Comparison of ENCODE assay signal across 8 cellular contexts in the genomic region with DNA sequence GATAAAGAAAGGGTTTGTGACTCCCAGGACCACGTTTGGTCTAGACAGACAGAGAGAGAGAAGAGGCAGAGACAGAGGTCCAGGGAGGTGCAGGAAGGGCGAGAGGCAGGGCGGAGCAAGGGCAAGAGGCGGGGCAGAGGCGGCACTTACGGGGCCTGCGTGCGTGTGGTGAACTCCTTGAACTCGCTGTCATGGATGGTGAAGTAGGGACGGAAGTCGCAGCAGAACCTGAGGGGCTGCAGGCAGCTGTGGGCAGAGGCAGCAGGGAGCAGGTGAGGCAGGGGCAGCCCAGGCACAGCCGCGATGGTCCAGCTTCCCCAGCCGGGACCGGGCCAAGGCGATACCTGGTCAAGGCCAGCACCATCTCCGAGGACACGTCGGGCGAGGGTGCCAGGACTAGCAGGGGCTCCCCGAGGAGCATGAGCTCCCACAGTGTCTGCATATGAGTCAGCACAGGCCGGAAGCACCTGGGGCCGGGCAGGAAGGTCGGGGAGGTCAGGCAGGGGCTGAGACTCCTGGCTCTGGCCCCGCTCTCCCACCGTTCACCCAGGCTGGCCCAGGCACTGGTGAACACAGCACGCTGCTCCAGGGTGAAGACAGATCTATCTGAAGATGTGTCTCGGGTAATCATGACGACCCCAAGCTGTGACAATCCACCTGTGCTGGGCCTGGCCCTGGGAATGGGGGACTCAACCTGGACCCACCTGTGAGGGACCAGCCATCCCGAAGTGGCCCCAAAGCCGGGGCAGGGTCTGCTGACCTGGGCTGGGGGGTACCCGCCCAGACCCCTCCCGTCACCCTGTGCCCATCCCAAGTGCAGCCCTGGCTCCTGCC. TPM values are rescaled to one million over a fixed set of nuclear protein-coding genes. Genes with fewer than 3 reads are reported as not detected.
DNase-seq lines count a peak whose midpoint lies in the region; ATAC-seq and TF ChIP-seq lines count a peak whose summit lies in the region.

No MANE protein-coding gene starts in this region.

- in situ Hi-C loops in SK-MEL-5 (cut with HindIII; ENCODE audit: low pct_unique_long_range_greater_than_20kb, low sequenced_read_pairs) = no loop called here

- DNase-seq in SK-MEL-5 (ENCODE audit: low read depth, low spot score) (peak; percentile 47), neural crest cell (ENCODE audit: low read depth, low spot score) (no peak), ovary (no peak), WERI-Rb-1 (no peak), NCI-H524 treated with DMSO at 0.1 percent for 48 hours (lab: John Stamatoyannopoulos, UW) (no peak)
- peak; percentile 87 for DNase-seq in activated naive CD4-positive, alpha-beta T cell treated with anti-CD3 and anti-CD28 coated beads for 36 hours

- H3K4me1 ChIP-seq in ovary (ENCODE audit: insufficient read depth) = no peaks in the 10 kb centered on the region

- intact Hi-C loops in activated naive CD4-positive, alpha-beta T cell treated with anti-CD3 and anti-CD28 coated beads for 36 hours (cut with micrococcal nuclease) = loop anchor here (5.0 kb wide), 1 partner anchor 42 kb away; the partner anchor contains the start of gene MAPK11
- intact Hi-C loops in ovary (cut with DNase I) = no loop called here

- H3K4me3 ChIP-seq in ovary (no peak overlapping the region), WERI-Rb-1 (ENCODE audit: low read depth, low read length) (no peak overlapping the region)

- H3K9me3 ChIP-seq in ovary (no peaks in the 10 kb centered on the region), WERI-Rb-1 (ENCODE audit: severe bottlenecking) (no peaks in the 10 kb centered on the region)

- H3K4me1 Mint-ChIP-seq in activated naive CD4-positive, alpha-beta T cell treated with anti-CD3 and anti-CD28 coated beads for 36 hours (ENCODE audit: low read depth) = peaks cover 17% of the 10 kb centered on the region
- H3K4me1 Mint-ChIP-seq in neural crest cell = peaks cover 5% of the 10 kb centered on the region

- CTCF ChIA-PET in activated naive CD4-positive, alpha-beta T cell treated with anti-CD3 and anti-CD28 coated beads for 36 hours (lab: Charles Lee) = interaction anchor here (0.8 to 1.0 kb wide), 2 partner anchors 9 to 13 kb away, joined by 3 to 5 read pairs; no protein-coding TSS in a partner anchor

- no peaks in the 10 kb centered on the region for H3K36me3 ChIP-seq in ovary
- H3K36me3 ChIP-seq in WERI-Rb-1 = no peaks in the 10 kb centered on the region

- 75 to 79% (median 75%) methylated on average over 33 of the region's 33 CpGs for WGBS in ovary, 3 donors

- H3K36me3 Mint-ChIP-seq in activated naive CD4-positive, alpha-beta T cell treated with anti-CD3 and anti-CD28 coated beads for 36 hours (ENCODE audit: low read depth) = no peaks in the 10 kb centered on the region
- no peaks in the 10 kb centered on the region for H3K36me3 Mint-ChIP-seq in neural crest cell (ENCODE audit: low read depth)

- no peaks in the 10 kb centered on the region for H3K27me3 Mint-ChIP-seq in activated naive CD4-positive, alpha-beta T cell treated with anti-CD3 and anti-CD28 coated beads for 36 hours (ENCODE audit: low read depth)
- H3K27me3 Mint-ChIP-seq in neural crest cell (ENCODE audit: low read depth) = no peaks in the 10 kb centered on the region

- H3K4me3 Mint-ChIP-seq in activated naive CD4-positive, alpha-beta T cell treated with anti-CD3 and anti-CD28 coated beads for 36 hours = peak overlapping the region; percentile 81
- no peak overlapping the region for H3K4me3 Mint-ChIP-seq in neural crest cell

- ATAC-seq in GM18867 (IDR thresholded peaks at IDR 0.05; ENCODE audit: unreplicated experiment) = peak; percentile 74
- peak; percentile 63 for ATAC-seq in HG02970 (IDR thresholded peaks at IDR 0.05; ENCODE audit: low FRiP score, unreplicated experiment)

- H3K27me3 ChIP-seq in ovary = no peaks in the 10 kb centered on the region
- H3K27me3 ChIP-seq in WERI-Rb-1 (ENCODE audit: insufficient read depth, low read depth, severe bottlenecking) = no peaks in the 10 kb centered on the region

- TF ChIP-seq POLR2A in ovary (IDR thresholded peaks at IDR 0.05) = no peak

- H3K27ac ChIP-seq in ovary (no peak overlapping the region), WERI-Rb-1 (no peak overlapping the region)

- H3K9me3 Mint-ChIP-seq in activated naive CD4-positive, alpha-beta T cell treated with anti-CD3 and anti-CD28 coated beads for 36 hours = no peaks in the 10 kb centered on the region
- H3K9me3 Mint-ChIP-seq in neural crest cell = no peaks in the 10 kb centered on the region

- peak overlapping the region; percentile 70 for H3K27ac Mint-ChIP-seq in activated naive CD4-positive, alpha-beta T cell treated with anti-CD3 and anti-CD28 coated beads for 36 hours
- H3K27ac Mint-ChIP-seq in neural crest cell (ENCODE audit: unreplicated experiment) = peak overlapping the region; percentile 50

- no peak for TF ChIP-seq CTCF in neural crest cell (conservative IDR thresholded peaks at IDR 0.05)
- TF ChIP-seq CTCF in ovary (IDR thresholded peaks at IDR 0.05) = no peak
- TF ChIP-seq CTCF in WERI-Rb-1 (IDR thresholded peaks at IDR 0.05; ENCODE audit: low read depth, low read length) = no peak

- no peak for TF ChIP-seq EP300 in ovary (IDR thresholded peaks at IDR 0.05)

RNA-seq across cellular contexts. Expression of gene PLXNB2, which starts 7.2 kb away (rescaled TPM):
- 31.2 and 40.5 TPM in 2 replicates for total RNA-seq in SK-MEL-5 (2014; rRNA removed; shearing (Covaris generic))
- 95.9 and 103 TPM in 2 replicates for polyA plus RNA-seq in SK-MEL-5 (2015; cell fraction: cytosol; rRNA removed)
- 115 and 119 TPM in 2 replicates for polyA plus RNA-seq in SK-MEL-5 (2015; cell fraction: nucleus; rRNA removed)
- 10 to 100 TPM in 1 of 2 experiments, 1 to 10 TPM in 1; 9.8 to 10.4 TPM for total RNA-seq in activated naive CD4-positive, alpha-beta T cell treated with anti-CD3 and anti-CD28 coated beads for 36 hours
- total RNA-seq in neural crest cell = 128 and 130 TPM in 2 replicates
- 100 to 1,000 TPM; 121 to 274 (median 229) TPM for total RNA-seq in ovary
- polyA plus RNA-seq in ovary = 100 to 1,000 TPM in 1 of 2 donors, 10 to 100 TPM in 1; 26.5 to 135 TPM

RNA-seq across cellular contexts. Expression of gene DENND6B, which starts 12.1 kb away (rescaled TPM):
- 0.59 and 0.66 TPM in 2 replicates for total RNA-seq in SK-MEL-5 (2014; rRNA removed; shearing (Covaris generic))
- 1.3 and 1.8 TPM in 2 replicates for polyA plus RNA-seq in SK-MEL-5 (2015; cell fraction: cytosol; rRNA removed)
- polyA plus RNA-seq in SK-MEL-5 (2015; cell fraction: nucleus; rRNA removed) = 13.9 and 16.0 TPM in 2 replicates
- total RNA-seq in activated naive CD4-positive, alpha-beta T cell treated with anti-CD3 and anti-CD28 coated beads for 36 hours = 1 to 10 TPM; 1.8 to 2.1 TPM
- 18.8 and 22.0 TPM in 2 replicates for total RNA-seq in neural crest cell
- 10 to 100 TPM in 2 of 7 donors, 1 to 10 TPM in 5; 2.6 to 17.3 (median 7.4) TPM for total RNA-seq in ovary
- polyA plus RNA-seq in ovary = 1 to 10 TPM in 1 of 2 donors, under 1 TPM in 1; 0.38 to 5.6 TPM

RNA-seq across cellular contexts. Expression of gene PPP6R2, which starts 28.5 kb away (rescaled TPM):
- 67.7 and 74.7 TPM in 2 replicates for total RNA-seq in SK-MEL-5 (2014; rRNA removed; shearing (Covaris generic))
- polyA plus RNA-seq in SK-MEL-5 (2015; cell fraction: cytosol; rRNA removed) = 71.4 and 93.0 TPM in 2 replicates
- 152 and 165 TPM in 2 replicates for polyA plus RNA-seq in SK-MEL-5 (2015; cell fraction: nucleus; rRNA removed)
- total RNA-seq in activated naive CD4-positive, alpha-beta T cell treated with anti-CD3 and anti-CD28 coated beads for 36 hours = 10 to 100 TPM; 33.7 to 34.7 TPM
- total RNA-seq in neural crest cell (54.8 and 55.9 TPM in 2 replicates), ovary (10 to 100 TPM; 30.1 to 52.9 (median 37.8) TPM)
- 10 to 100 TPM in 1 of 2 donors, 1 to 10 TPM in 1; 8.2 to 33.4 TPM for polyA plus RNA-seq in ovary

RNA-seq across cellular contexts. Expression of gene MAPK11, which starts 44.5 kb away (rescaled TPM):
- 6.1 and 6.7 TPM in 2 replicates for total RNA-seq in SK-MEL-5 (2014; rRNA removed; shearing (Covaris generic))
- polyA plus RNA-seq in SK-MEL-5 (2015; cell fraction: cytosol; rRNA removed) = 18.2 and 20.3 TPM in 2 replicates
- polyA plus RNA-seq in SK-MEL-5 (2015; cell fraction: nucleus; rRNA removed) = 133 and 134 TPM in 2 replicates
- 10 to 100 TPM; 17.5 to 17.9 TPM for total RNA-seq in activated naive CD4-positive, alpha-beta T cell treated with anti-CD3 and anti-CD28 coated beads for 36 hours
- 15.9 and 16.3 TPM in 2 replicates for total RNA-seq in neural crest cell
- 10 to 100 TPM in 4 of 7 donors, 1 to 10 TPM in 3; 2.0 to 31.6 (median 12.0) TPM for total RNA-seq in ovary
- polyA plus RNA-seq in ovary = 10 to 100 TPM in 1 of 2 donors, under 1 TPM in 1; 0.92 to 13.0 TPM

RNA-seq across cellular contexts. Expression of gene MAPK12, which starts 53.2 kb away (rescaled TPM):
- 10.9 and 14.1 TPM in 2 replicates for total RNA-seq in SK-MEL-5 (2014; rRNA removed; shearing (Covaris generic))
- polyA plus RNA-seq in SK-MEL-5 (2015; cell fraction: cytosol; rRNA removed) = 12.7 and 16.5 TPM in 2 replicates
- 101 and 111 TPM in 2 replicates for polyA plus RNA-seq in SK-MEL-5 (2015; cell fraction: nucleus; rRNA removed)
- 10 to 100 TPM; 12.3 to 12.4 TPM for total RNA-seq in activated naive CD4-positive, alpha-beta T cell treated with anti-CD3 and anti-CD28 coated beads for 36 hours
- 45.1 and 46.5 TPM in 2 replicates for total RNA-seq in neural crest cell
- 10 to 100 TPM in 6 of 7 donors, 1 to 10 TPM in 1; 7.9 to 35.3 (median 23.3) TPM for total RNA-seq in ovary
- 10 to 100 TPM in 1 of 2 donors, under 1 TPM in 1; 0.87 to 26.5 TPM for polyA plus RNA-seq in ovary

Comparison
In these comparisons a context has a peak if more than half of its experiments do, and no peak if none do; other contexts are left out.
1. DNase-seq: peak in SK-MEL-5 (single experiment) and activated naive CD4-positive, alpha-beta T cell treated with anti-CD3 and anti-CD28 coated beads for 36 hours (single experiment); none in neural crest cell (single experiment), ovary (0 of 5), WERI-Rb-1 (single experiment) and NCI-H524 treated with DMSO at 0.1 percent for 48 hours (single experiment).